2 cellular contexts compared by ENCODE assay signal in the genomic region with DNA sequence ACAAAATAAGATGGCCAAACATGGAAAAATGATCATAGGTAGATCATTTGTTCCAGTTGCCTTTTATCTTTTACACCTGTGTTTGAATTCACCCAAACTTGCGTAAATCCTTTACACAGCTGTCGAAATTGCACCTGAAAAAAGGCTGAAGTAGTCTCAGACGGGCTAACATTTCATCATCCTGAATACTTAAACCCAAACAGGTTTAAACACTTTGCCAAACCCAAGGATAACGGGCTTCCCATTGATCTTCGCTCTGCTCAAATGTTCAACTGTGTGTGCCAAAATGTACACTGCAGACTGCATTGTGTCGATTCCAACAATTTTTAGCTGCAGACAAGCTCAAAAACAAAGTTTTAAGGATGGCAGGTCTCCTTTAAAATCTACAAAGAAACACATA.
TF ChIP-seq lines count a peak whose summit lies in the region.

No MANE protein-coding gene starts in this region.

TF ChIP-seq in HepG2, 621 proteins besides CTCF, POLR2A, EP300 and RAD21 (continued from another document and continues in another):
- TF ChIP-seq, protein P1, sequence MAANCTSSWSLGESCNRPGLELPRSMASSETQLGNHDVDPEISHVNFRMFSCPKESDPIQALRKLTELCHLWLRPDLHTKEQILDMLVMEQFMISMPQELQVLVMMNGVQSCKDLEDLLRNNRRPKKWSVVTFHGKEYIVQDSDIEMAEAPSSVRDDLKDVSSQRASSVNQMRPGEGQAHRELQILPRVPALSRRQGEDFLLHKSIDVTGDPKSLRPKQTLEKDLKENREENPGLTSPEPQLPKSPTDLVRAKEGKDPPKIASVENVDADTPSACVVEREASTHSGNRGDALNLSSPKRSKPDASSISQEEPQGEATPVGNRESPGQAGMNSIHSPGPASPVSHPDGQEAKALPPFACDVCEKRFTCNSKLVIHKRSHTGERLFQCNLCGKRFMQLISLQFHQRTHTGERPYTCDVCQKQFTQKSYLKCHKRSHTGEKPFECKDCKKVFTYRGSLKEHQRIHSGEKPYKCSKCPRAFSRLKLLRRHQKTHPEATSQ (CRISPR knock-in tag; IDR thresholded peaks at IDR 0.05; ENCODE audit: borderline replicate concordance), result 0 out of 2 replicates have a peak, but pooled peaks have one; percentile 50
- TF ChIP-seq ZNF556 (CRISPR knock-in tag; IDR thresholded peaks at IDR 0.05; ENCODE audit: borderline replicate concordance) (no peak), CEBPG (CRISPR knock-in tag; IDR thresholded peaks at IDR 0.05) (peak; percentile 86), SNAPC2 (CRISPR knock-in tag; IDR thresholded peaks at IDR 0.05) (no peak), PHF8 (CRISPR knock-in tag; IDR thresholded peaks at IDR 0.05) (no peak), ZNF256 (CRISPR knock-in tag; conservative IDR thresholded peaks at IDR 0.05) (no peak), RBM39 (IDR thresholded peaks at IDR 0.05; ENCODE audit: low read depth, low read length, poor library complexity, severe bottlenecking) (no peak), YEATS4 (CRISPR knock-in tag; IDR thresholded peaks at IDR 0.05; ENCODE audit: borderline replicate concordance) (no peak), FOXA1 (IDR thresholded peaks at IDR 0.05) (no peak), FOXA1 (CRISPR knock-in tag; IDR thresholded peaks at IDR 0.05) (peak; percentile 32), TOPORS (CRISPR knock-in tag; IDR thresholded peaks at IDR 0.05) (no peak), BHLHE40 (IDR thresholded peaks at IDR 0.05; ENCODE audit: low read length) (no peak), ZNF564 (CRISPR knock-in tag; IDR thresholded peaks at IDR 0.05) (no peak), ZFP41 (CRISPR knock-in tag; IDR thresholded peaks at IDR 0.05; ENCODE audit: borderline replicate concordance) (no peak), ARHGAP35 (CRISPR knock-in tag; IDR thresholded peaks at IDR 0.05; ENCODE audit: borderline replicate concordance) (no peak), RARA (CRISPR knock-in tag; IDR thresholded peaks at IDR 0.05) (no peak), HNF4G (IDR thresholded peaks at IDR 0.05; ENCODE audit: borderline replicate concordance, low read depth, low read length) (peak; percentile 62; the same call in 1 of the 2 replicates), HNF4G (CRISPR knock-in tag; IDR thresholded peaks at IDR 0.05; ENCODE audit: borderline replicate concordance, low read depth) (no peak), EZH2 (conservative IDR thresholded peaks at IDR 0.05; ENCODE audit: low read depth, low read length) (no peak), ZNF619 (CRISPR knock-in tag; IDR thresholded peaks at IDR 0.05) (no peak), WIZ (CRISPR knock-in tag; IDR thresholded peaks at IDR 0.05) (no peak), CEBPB (IDR thresholded peaks at IDR 0.05; ENCODE audit: borderline replicate concordance, low read depth, low read length) (peak; percentile 67; the same call in 1 of the 2 replicates), PAWR (CRISPR knock-in tag; IDR thresholded peaks at IDR 0.05; ENCODE audit: borderline replicate concordance) (no peak), ZBTB21 (CRISPR knock-in tag; IDR thresholded peaks at IDR 0.05) (no peak)
- TF ChIP-seq, protein P2, sequence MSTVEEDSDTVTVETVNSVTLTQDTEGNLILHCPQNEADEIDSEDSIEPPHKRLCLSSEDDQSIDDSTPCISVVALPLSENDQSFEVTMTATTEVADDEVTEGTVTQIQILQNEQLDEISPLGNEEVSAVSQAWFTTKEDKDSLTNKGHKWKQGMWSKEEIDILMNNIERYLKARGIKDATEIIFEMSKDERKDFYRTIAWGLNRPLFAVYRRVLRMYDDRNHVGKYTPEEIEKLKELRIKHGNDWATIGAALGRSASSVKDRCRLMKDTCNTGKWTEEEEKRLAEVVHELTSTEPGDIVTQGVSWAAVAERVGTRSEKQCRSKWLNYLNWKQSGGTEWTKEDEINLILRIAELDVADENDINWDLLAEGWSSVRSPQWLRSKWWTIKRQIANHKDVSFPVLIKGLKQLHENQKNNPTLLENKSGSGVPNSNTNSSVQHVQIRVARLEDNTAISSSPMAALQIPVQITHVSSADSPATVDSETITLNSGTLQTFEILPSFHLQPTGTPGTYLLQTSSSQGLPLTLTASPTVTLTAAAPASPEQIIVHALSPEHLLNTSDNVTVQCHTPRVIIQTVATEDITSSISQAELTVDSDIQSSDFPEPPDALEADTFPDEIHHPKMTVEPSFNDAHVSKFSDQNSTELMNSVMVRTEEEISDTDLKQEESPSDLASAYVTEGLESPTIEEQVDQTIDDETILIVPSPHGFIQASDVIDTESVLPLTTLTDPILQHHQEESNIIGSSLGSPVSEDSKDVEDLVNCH (CRISPR knock-in tag; IDR thresholded peaks at IDR 0.05), result no peak
- TF ChIP-seq, protein P3, sequence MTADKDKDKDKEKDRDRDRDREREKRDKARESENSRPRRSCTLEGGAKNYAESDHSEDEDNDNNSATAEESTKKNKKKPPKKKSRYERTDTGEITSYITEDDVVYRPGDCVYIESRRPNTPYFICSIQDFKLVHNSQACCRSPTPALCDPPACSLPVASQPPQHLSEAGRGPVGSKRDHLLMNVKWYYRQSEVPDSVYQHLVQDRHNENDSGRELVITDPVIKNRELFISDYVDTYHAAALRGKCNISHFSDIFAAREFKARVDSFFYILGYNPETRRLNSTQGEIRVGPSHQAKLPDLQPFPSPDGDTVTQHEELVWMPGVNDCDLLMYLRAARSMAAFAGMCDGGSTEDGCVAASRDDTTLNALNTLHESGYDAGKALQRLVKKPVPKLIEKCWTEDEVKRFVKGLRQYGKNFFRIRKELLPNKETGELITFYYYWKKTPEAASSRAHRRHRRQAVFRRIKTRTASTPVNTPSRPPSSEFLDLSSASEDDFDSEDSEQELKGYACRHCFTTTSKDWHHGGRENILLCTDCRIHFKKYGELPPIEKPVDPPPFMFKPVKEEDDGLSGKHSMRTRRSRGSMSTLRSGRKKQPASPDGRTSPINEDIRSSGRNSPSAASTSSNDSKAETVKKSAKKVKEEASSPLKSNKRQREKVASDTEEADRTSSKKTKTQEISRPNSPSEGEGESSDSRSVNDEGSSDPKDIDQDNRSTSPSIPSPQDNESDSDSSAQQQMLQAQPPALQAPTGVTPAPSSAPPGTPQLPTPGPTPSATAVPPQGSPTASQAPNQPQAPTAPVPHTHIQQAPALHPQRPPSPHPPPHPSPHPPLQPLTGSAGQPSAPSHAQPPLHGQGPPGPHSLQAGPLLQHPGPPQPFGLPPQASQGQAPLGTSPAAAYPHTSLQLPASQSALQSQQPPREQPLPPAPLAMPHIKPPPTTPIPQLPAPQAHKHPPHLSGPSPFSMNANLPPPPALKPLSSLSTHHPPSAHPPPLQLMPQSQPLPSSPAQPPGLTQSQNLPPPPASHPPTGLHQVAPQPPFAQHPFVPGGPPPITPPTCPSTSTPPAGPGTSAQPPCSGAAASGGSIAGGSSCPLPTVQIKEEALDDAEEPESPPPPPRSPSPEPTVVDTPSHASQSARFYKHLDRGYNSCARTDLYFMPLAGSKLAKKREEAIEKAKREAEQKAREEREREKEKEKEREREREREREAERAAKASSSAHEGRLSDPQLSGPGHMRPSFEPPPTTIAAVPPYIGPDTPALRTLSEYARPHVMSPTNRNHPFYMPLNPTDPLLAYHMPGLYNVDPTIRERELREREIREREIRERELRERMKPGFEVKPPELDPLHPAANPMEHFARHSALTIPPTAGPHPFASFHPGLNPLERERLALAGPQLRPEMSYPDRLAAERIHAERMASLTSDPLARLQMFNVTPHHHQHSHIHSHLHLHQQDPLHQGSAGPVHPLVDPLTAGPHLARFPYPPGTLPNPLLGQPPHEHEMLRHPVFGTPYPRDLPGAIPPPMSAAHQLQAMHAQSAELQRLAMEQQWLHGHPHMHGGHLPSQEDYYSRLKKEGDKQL (CRISPR knock-in tag; IDR thresholded peaks at IDR 0.05; ENCODE audit: low read depth), result no peak

TF ChIP-seq in WTC11, 78 proteins besides CTCF, POLR2A, EP300 and RAD21 (continued from another document):
- TF ChIP-seq, protein P4, sequence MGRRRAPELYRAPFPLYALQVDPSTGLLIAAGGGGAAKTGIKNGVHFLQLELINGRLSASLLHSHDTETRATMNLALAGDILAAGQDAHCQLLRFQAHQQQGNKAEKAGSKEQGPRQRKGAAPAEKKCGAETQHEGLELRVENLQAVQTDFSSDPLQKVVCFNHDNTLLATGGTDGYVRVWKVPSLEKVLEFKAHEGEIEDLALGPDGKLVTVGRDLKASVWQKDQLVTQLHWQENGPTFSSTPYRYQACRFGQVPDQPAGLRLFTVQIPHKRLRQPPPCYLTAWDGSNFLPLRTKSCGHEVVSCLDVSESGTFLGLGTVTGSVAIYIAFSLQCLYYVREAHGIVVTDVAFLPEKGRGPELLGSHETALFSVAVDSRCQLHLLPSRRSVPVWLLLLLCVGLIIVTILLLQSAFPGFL (CRISPR knock-in tag; IDR thresholded peaks at IDR 0.05; ENCODE audit: borderline replicate concordance), result no peak
- TF ChIP-seq NR3C1 (CRISPR knock-in tag; conservative IDR thresholded peaks at IDR 0.05; ENCODE audit: low read depth), result no peak
